Comparison of ENCODE assay signal across 2 cellular contexts in the genomic region with DNA sequence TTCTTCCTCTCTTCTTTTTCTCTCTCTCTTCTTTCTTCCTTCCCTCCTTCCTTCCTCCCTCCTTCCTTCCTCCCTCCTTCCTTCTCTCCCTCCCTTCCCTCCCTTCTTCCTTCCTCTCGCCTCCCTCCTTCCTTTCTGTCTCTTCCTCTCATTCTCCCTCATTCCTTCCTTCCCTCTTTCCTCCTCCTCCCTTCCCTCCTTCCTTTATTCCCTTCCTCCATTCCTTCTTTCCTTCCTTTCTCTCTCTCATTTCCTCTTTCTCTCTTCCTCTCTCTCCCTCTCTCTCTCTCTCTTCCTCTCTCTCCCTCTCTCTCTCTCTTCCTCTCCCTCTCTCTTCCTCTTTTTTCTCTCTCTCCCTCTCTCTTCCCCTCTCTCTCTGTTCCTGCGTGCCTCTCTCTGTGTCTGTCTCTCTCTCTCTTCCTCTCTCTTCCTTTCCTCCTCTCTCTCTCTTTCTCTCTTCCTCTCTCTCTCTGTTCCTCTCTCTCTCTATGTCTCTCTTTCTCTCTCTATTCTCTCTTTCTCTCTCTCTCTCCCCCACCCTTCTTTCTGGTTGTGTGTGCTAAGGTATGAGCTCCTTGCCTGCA.
TF ChIP-seq lines count a peak whose summit lies in the region.

No MANE protein-coding gene starts in this region.

TF ChIP-seq in HEK293, 187 proteins besides CTCF, POLR2A, EP300 and RAD21 (continued from another document):
- no peak for TF ChIP-seq TSHZ1 (tag by site-specific recombination; IDR thresholded peaks at IDR 0.05; ENCODE audit: borderline replicate concordance)
- TF ChIP-seq ZNF266 (tag by site-specific recombination; IDR thresholded peaks at IDR 0.05; ENCODE audit: low read depth), result 0 out of 2 replicates have a peak, but pooled peaks have one; percentile 7
- TF ChIP-seq ZNF280D (tag by site-specific recombination; IDR thresholded peaks at IDR 0.05), result no peak
- TF ChIP-seq PRDM1 (tag by site-specific recombination; IDR thresholded peaks at IDR 0.05), result peak; percentile 64

TF ChIP-seq in K562, 482 proteins besides CTCF, POLR2A, EP300 and RAD21 (continued from another document):
- TF ChIP-seq, protein P1, sequence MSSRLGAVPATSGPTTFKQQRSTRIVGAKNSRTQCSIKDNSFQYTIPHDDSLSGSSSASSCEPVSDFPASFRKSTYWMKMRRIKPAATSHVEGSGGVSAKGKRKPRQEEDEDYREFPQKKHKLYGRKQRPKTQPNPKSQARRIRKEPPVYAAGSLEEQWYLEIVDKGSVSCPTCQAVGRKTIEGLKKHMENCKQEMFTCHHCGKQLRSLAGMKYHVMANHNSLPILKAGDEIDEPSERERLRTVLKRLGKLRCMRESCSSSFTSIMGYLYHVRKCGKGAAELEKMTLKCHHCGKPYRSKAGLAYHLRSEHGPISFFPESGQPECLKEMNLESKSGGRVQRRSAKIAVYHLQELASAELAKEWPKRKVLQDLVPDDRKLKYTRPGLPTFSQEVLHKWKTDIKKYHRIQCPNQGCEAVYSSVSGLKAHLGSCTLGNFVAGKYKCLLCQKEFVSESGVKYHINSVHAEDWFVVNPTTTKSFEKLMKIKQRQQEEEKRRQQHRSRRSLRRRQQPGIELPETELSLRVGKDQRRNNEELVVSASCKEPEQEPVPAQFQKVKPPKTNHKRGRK (tag; IDR thresholded peaks at IDR 0.05), result peak; percentile 86
- TF ChIP-seq ZNF239 (CRISPR knock-in tag; IDR thresholded peaks at IDR 0.05), result no peak
- TF ChIP-seq CXXC5 (CRISPR knock-in tag; IDR thresholded peaks at IDR 0.05), result no peak
